Comparison of ENCODE assay signal across 1 cellular context in the genomic region with DNA sequence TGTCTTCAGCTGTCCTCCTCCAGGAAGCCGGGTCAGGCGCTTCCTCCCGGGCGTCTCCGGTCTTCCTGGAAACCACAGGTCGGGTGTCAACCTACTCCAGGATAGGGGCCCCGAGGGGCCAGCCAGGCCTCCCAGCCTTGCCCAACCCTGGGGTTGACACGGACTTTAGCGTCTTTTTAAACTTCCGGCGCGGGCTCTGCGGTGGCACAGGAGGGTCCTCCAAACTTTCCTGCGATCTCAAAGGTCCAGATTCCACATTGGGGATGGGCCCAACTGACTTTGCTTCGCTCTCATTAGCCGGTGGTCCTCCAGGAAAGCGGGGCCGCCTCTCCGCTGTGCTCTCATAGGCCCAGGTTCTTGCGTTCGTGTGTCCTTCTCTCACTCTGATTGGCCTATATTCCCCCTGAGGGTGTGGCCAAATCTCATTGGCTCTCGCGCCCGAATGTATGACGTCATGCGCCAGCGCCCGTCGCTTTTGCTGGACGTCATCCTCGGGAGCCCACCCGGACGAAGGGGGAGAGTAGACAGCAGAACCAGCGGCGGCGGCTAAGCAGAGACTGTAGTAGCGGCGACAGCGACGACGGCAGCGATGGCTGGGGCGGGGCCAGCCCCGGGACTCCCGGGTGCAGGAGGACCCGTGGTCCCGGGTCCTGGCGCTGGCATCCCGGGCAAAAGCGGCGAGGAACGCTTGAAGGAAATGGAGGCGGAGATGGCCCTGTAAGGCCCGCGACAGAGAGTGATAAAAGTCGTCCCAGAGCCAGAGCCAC.
TF ChIP-seq lines count a peak whose summit lies in the region.

A gene with protein sequence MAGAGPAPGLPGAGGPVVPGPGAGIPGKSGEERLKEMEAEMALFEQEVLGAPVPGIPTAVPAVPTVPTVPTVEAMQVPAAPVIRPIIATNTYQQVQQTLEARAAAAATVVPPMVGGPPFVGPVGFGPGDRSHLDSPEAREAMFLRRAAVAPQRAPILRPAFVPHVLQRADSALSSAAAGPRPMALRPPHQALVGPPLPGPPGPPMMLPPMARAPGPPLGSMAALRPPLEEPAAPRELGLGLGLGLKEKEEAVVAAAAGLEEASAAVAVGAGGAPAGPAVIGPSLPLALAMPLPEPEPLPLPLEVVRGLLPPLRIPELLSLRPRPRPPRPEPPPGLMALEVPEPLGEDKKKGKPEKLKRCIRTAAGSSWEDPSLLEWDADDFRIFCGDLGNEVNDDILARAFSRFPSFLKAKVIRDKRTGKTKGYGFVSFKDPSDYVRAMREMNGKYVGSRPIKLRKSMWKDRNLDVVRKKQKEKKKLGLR (plus strand): TSS at position 472 of the 767 bp plus-strand sequence. CDS start 118 bp downstream, at position 590.

TF ChIP-seq in HepG2, 621 proteins besides CTCF, POLR2A, EP300 and RAD21 (continued from another document and continues in another):
- TF ChIP-seq ZBTB46 (CRISPR knock-in tag; IDR thresholded peaks at IDR 0.05; ENCODE audit: borderline replicate concordance) (no peak), MTA3 (CRISPR knock-in tag; IDR thresholded peaks at IDR 0.05) (no peak), IRF2 (CRISPR knock-in tag; IDR thresholded peaks at IDR 0.05) (peak; percentile 90), KLF13 (CRISPR knock-in tag; IDR thresholded peaks at IDR 0.05) (no peak), PRPF4 (IDR thresholded peaks at IDR 0.05; ENCODE audit: low read depth, low read length, poor library complexity, severe bottlenecking) (no peak), ATRX (CRISPR knock-in tag; IDR thresholded peaks at IDR 0.05; ENCODE audit: borderline replicate concordance) (no peak), ZNF543 (CRISPR knock-in tag; IDR thresholded peaks at IDR 0.05) (0 out of 2 replicates have a peak, but pooled peaks have one; percentile 42), KLF15 (CRISPR knock-in tag; IDR thresholded peaks at IDR 0.05; ENCODE audit: borderline replicate concordance) (no peak), TAF15 (IDR thresholded peaks at IDR 0.05; ENCODE audit: low read depth, low read length, poor library complexity, severe bottlenecking) (no peak), PAF1 (CRISPR knock-in tag; IDR thresholded peaks at IDR 0.05) (no peak), REL (CRISPR knock-in tag; conservative IDR thresholded peaks at IDR 0.05) (no peak), ZNF34 (CRISPR knock-in tag; IDR thresholded peaks at IDR 0.05; ENCODE audit: borderline replicate concordance) (no peak), ZBTB1 (CRISPR knock-in tag; IDR thresholded peaks at IDR 0.05; ENCODE audit: borderline replicate concordance) (no peak), ZNF570 (CRISPR knock-in tag; IDR thresholded peaks at IDR 0.05; ENCODE audit: borderline replicate concordance) (no peak), HOXA9 (CRISPR knock-in tag; IDR thresholded peaks at IDR 0.05; ENCODE audit: borderline replicate concordance) (no peak), SMYD3 (CRISPR knock-in tag; IDR thresholded peaks at IDR 0.05) (no peak), ZNF660 (CRISPR knock-in tag; IDR thresholded peaks at IDR 0.05; ENCODE audit: borderline replicate concordance, low read depth) (no peak), ZNF7 (CRISPR knock-in tag; IDR thresholded peaks at IDR 0.05) (no peak), ZFP36 (IDR thresholded peaks at IDR 0.05; ENCODE audit: borderline replicate concordance, low read depth, low read length, partially characterized antibody) (no peak), TERF1 (CRISPR knock-in tag; IDR thresholded peaks at IDR 0.05) (no peak), ZNF576 (CRISPR knock-in tag; IDR thresholded peaks at IDR 0.05) (no peak), TBP (CRISPR knock-in tag; IDR thresholded peaks at IDR 0.05) (peak; percentile 92; the same call in 1 of the 2 replicates), ZNF354B (CRISPR knock-in tag; IDR thresholded peaks at IDR 0.05) (no peak), ASH2L (IDR thresholded peaks at IDR 0.05; ENCODE audit: insufficient read length, low read depth, low read length) (peak; percentile 78)
- TF ChIP-seq, protein P1, sequence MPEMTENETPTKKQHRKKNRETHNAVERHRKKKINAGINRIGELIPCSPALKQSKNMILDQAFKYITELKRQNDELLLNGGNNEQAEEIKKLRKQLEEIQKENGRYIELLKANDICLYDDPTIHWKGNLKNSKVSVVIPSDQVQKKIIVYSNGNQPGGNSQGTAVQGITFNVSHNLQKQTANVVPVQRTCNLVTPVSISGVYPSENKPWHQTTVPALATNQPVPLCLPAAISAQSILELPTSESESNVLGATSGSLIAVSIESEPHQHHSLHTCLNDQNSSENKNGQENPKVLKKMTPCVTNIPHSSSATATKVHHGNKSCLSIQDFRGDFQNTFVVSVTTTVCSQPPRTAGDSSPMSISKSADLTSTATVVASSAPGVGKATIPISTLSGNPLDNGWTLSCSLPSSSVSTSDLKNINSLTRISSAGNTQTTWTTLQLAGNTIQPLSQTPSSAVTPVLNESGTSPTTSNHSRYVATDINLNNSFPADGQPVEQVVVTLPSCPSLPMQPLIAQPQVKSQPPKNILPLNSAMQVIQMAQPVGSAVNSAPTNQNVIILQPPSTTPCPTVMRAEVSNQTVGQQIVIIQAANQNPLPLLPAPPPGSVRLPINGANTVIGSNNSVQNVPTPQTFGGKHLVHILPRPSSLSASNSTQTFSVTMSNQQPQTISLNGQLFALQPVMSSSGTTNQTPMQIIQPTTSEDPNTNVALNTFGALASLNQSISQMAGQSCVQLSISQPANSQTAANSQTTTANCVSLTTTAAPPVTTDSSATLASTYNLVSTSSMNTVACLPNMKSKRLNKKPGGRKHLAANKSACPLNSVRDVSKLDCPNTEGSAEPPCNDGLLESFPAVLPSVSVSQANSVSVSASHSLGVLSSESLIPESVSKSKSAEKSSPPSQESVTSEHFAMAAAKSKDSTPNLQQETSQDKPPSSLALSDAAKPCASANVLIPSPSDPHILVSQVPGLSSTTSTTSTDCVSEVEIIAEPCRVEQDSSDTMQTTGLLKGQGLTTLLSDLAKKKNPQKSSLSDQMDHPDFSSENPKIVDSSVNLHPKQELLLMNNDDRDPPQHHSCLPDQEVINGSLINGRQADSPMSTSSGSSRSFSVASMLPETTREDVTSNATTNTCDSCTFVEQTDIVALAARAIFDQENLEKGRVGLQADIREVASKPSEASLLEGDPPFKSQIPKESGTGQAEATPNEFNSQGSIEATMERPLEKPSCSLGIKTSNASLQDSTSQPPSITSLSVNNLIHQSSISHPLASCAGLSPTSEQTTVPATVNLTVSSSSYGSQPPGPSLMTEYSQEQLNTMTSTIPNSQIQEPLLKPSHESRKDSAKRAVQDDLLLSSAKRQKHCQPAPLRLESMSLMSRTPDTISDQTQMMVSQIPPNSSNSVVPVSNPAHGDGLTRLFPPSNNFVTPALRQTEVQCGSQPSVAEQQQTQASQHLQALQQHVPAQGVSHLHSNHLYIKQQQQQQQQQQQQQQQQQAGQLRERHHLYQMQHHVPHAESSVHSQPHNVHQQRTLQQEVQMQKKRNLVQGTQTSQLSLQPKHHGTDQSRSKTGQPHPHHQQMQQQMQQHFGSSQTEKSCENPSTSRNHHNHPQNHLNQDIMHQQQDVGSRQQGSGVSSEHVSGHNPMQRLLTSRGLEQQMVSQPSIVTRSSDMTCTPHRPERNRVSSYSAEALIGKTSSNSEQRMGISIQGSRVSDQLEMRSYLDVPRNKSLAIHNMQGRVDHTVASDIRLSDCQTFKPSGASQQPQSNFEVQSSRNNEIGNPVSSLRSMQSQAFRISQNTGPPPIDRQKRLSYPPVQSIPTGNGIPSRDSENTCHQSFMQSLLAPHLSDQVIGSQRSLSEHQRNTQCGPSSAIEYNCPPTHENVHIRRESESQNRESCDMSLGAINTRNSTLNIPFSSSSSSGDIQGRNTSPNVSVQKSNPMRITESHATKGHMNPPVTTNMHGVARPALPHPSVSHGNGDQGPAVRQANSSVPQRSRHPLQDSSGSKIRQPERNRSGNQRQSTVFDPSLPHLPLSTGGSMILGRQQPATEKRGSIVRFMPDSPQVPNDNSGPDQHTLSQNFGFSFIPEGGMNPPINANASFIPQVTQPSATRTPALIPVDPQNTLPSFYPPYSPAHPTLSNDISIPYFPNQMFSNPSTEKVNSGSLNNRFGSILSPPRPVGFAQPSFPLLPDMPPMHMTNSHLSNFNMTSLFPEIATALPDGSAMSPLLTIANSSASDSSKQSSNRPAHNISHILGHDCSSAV (CRISPR knock-in tag; IDR thresholded peaks at IDR 0.05; ENCODE audit: borderline replicate concordance), result no peak
- TF ChIP-seq, protein P2, sequence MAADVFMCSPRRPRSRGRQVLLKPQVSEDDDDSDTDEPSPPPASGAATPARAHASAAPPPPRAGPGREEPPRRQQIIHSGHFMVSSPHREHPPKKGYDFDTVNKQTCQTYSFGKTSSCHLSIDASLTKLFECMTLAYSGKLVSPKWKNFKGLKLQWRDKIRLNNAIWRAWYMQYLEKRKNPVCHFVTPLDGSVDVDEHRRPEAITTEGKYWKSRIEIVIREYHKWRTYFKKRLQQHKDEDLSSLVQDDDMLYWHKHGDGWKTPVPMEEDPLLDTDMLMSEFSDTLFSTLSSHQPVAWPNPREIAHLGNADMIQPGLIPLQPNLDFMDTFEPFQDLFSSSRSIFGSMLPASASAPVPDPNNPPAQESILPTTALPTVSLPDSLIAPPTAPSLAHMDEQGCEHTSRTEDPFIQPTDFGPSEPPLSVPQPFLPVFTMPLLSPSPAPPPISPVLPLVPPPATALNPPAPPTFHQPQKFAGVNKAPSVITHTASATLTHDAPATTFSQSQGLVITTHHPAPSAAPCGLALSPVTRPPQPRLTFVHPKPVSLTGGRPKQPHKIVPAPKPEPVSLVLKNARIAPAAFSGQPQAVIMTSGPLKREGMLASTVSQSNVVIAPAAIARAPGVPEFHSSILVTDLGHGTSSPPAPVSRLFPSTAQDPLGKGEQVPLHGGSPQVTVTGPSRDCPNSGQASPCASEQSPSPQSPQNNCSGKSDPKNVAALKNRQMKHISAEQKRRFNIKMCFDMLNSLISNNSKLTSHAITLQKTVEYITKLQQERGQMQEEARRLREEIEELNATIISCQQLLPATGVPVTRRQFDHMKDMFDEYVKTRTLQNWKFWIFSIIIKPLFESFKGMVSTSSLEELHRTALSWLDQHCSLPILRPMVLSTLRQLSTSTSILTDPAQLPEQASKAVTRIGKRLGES (CRISPR knock-in tag; IDR thresholded peaks at IDR 0.05; ENCODE audit: borderline replicate concordance), result 0 out of 2 replicates have a peak, but pooled peaks have one; percentile 18
- TF ChIP-seq, protein P3, sequence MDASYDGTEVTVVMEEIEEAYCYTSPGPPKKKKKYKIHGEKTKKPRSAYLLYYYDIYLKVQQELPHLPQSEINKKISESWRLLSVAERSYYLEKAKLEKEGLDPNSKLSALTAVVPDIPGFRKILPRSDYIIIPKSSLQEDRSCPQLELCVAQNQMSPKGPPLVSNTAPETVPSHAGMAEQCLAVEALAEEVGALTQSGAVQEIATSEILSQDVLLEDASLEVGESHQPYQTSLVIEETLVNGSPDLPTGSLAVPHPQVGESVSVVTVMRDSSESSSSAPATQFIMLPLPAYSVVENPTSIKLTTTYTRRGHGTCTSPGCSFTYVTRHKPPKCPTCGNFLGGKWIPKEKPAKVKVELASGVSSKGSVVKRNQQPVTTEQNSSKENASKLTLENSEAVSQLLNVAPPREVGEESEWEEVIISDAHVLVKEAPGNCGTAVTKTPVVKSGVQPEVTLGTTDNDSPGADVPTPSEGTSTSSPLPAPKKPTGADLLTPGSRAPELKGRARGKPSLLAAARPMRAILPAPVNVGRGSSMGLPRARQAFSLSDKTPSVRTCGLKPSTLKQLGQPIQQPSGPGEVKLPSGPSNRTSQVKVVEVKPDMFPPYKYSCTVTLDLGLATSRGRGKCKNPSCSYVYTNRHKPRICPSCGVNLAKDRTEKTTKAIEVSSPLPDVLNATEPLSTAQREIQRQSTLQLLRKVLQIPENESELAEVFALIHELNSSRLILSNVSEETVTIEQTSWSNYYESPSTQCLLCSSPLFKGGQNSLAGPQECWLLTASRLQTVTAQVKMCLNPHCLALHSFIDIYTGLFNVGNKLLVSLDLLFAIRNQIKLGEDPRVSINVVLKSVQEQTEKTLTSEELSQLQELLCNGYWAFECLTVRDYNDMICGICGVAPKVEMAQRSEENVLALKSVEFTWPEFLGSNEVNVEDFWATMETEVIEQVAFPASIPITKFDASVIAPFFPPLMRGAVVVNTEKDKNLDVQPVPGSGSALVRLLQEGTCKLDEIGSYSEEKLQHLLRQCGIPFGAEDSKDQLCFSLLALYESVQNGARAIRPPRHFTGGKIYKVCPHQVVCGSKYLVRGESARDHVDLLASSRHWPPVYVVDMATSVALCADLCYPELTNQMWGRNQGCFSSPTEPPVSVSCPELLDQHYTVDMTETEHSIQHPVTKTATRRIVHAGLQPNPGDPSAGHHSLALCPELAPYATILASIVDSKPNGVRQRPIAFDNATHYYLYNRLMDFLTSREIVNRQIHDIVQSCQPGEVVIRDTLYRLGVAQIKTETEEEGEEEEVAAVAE (CRISPR knock-in tag; IDR thresholded peaks at IDR 0.05; ENCODE audit: borderline replicate concordance), result peak; percentile 97
- TF ChIP-seq, protein P4, sequence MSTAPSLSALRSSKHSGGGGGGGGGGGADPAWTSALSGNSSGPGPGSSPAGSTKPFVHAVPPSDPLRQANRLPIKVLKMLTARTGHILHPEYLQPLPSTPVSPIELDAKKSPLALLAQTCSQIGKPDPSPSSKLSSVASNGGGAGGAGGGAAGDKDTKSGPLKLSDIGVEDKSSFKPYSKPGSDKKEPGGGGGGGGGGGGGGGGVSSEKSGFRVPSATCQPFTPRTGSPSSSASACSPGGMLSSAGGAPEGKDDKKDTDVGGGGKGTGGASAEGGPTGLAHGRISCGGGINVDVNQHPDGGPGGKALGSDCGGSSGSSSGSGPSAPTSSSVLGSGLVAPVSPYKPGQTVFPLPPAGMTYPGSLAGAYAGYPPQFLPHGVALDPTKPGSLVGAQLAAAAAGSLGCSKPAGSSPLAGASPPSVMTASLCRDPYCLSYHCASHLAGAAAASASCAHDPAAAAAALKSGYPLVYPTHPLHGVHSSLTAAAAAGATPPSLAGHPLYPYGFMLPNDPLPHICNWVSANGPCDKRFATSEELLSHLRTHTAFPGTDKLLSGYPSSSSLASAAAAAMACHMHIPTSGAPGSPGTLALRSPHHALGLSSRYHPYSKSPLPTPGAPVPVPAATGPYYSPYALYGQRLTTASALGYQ (CRISPR knock-in tag; IDR thresholded peaks at IDR 0.05), result no peak
